Comparison of ENCODE assay signal across 1 cellular context in the genomic region with DNA sequence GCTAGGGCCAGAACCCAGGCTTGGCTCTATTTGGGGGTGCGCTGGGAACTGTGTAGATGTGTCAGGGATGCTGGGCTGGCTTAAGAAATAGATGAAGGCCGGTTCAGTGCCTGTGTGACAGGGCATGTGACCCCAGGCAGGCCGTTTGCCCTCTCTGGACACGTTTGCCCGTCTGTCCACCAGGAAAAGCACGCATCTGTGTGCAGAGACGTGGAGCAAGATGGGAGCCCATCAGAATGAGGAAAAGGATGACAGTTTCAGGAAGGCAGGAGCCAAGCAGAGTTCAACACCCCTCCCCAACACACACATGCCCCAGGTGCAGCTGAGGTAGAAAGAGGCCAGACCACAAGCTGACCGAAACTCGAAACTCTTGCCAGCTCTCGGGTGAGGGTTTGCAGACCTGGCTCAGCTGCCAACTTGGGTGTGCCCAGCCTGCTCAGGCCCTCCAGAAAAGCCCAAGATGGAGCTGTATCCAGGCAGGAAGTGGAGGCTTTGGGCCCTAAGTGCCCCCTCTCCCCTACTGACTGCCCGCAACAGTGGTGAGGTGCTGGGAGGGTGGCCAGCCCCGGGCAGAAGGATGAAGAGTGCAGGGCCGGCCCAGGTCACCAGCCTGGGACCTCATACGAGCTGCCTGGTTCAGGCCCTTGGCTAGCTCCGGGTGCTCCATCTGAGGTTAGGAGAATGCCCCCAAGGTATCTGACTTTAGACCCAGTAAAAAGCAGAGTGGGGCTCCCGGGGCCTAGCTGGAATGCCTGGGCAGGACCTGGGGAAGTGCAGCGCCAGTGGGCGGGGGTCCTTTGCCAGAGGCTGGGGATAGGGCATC.
TF ChIP-seq lines count a peak whose summit lies in the region.

No MANE protein-coding gene starts in this region.

TF ChIP-seq in HEK293T, 16 proteins besides CTCF, POLR2A, EP300 and RAD21 (continued from another document):
- TF ChIP-seq ARNT (IDR thresholded peaks at IDR 0.05), result no peak
- no peak for TF ChIP-seq ZNF384 (IDR thresholded peaks at IDR 0.05)
- TF ChIP-seq SP1 (IDR thresholded peaks at IDR 0.05), result no peak
- TF ChIP-seq LEF1 (IDR thresholded peaks at IDR 0.05; ENCODE audit: borderline replicate concordance), result no peak
- no peak for TF ChIP-seq SUZ12 (IDR thresholded peaks at IDR 0.05)
TF ChIP-seq in HEK293T: peak in this region for 0.
